In the genomic region with DNA sequence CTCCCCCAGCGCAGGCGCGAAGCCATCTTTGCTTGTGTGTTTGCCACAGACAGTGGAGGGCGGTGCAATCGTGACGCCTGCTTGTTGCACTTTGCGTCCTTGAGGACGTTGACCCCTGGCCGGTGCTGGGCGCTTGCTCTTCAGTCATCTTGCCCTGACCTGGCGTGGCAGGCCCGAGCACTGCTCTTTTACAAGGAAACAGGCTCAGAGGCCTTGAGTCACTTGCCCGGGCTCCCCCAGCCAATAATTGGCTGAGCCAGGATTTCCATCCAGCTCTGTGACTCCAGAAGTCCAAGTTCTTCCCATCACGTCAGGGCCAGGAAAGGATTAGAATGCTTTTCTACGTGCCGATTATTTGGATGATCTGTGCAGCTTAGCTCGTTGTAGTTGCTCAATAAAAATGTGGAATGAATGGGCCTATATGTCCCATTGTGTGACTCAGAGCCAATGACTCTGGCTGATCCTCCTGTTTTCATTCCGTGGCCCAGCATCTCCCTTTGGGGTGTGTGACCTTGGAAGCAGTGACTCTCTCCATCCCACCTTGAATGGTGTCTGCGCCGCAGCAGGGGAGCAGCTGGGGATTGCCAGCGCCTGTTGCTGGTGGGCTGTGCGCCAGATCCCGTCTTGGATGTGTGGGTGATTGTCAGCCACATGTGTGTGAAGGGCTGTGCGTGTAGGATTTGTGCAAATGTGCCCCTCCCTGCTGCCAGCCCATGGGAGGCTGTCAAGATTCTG, we compare ENCODE assay signal across 1 cellular context.
TF ChIP-seq lines count a peak whose summit lies in the region.

No MANE protein-coding gene starts in this region.

TF ChIP-seq in GM23338, 12 proteins besides CTCF, POLR2A, EP300 and RAD21 (continued from another document):
- TF ChIP-seq, protein P1, sequence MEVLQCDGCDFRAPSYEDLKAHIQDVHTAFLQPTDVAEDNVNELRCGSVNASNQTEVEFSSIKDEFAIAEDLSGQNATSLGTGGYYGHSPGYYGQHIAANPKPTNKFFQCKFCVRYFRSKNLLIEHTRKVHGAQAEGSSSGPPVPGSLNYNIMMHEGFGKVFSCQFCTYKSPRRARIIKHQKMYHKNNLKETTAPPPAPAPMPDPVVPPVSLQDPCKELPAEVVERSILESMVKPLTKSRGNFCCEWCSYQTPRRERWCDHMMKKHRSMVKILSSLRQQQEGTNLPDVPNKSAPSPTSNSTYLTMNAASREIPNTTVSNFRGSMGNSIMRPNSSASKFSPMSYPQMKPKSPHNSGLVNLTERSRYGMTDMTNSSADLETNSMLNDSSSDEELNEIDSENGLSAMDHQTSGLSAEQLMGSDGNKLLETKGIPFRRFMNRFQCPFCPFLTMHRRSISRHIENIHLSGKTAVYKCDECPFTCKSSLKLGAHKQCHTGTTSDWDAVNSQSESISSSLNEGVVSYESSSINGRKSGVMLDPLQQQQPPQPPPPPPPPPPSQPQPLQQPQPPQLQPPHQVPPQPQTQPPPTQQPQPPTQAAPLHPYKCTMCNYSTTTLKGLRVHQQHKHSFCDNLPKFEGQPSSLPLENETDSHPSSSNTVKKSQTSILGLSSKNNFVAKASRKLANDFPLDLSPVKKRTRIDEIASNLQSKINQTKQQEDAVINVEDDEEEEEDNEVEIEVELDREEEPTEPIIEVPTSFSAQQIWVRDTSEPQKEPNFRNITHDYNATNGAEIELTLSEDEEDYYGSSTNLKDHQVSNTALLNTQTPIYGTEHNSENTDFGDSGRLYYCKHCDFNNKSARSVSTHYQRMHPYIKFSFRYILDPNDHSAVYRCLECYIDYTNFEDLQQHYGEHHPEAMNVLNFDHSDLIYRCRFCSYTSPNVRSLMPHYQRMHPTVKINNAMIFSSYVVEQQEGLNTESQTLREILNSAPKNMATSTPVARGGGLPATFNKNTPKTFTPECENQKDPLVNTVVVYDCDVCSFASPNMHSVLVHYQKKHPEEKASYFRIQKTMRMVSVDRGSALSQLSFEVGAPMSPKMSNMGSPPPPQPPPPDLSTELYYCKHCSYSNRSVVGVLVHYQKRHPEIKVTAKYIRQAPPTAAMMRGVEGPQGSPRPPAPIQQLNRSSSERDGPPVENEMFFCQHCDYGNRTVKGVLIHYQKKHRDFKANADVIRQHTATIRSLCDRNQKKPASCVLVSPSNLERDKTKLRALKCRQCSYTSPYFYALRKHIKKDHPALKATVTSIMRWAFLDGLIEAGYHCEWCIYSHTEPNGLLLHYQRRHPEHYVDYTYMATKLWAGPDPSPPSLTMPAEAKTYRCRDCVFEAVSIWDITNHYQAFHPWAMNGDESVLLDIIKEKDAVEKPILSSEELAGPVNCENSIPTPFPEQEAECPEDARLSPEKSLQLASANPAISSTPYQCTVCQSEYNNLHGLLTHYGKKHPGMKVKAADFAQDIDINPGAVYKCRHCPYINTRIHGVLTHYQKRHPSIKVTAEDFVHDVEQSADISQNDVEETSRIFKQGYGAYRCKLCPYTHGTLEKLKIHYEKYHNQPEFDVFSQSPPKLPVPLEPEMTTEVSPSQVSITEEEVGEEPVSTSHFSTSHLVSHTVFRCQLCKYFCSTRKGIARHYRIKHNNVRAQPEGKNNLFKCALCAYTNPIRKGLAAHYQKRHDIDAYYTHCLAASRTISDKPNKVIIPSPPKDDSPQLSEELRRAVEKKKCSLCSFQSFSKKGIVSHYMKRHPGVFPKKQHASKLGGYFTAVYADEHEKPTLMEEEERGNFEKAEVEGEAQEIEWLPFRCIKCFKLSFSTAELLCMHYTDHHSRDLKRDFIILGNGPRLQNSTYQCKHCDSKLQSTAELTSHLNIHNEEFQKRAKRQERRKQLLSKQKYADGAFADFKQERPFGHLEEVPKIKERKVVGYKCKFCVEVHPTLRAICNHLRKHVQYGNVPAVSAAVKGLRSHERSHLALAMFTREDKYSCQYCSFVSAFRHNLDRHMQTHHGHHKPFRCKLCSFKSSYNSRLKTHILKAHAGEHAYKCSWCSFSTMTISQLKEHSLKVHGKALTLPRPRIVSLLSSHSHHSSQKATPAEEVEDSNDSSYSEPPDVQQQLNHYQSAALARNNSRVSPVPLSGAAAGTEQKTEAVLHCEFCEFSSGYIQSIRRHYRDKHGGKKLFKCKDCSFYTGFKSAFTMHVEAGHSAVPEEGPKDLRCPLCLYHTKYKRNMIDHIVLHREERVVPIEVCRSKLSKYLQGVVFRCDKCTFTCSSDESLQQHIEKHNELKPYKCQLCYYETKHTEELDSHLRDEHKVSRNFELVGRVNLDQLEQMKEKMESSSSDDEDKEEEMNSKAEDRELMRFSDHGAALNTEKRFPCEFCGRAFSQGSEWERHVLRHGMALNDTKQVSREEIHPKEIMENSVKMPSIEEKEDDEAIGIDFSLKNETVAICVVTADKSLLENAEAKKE (CRISPR knock-in tag; IDR thresholded peaks at IDR 0.05): no peak
- no peak for TF ChIP-seq CREB1 (CRISPR knock-in tag; IDR thresholded peaks at IDR 0.05; ENCODE audit: low read depth)
- TF ChIP-seq, protein P2, sequence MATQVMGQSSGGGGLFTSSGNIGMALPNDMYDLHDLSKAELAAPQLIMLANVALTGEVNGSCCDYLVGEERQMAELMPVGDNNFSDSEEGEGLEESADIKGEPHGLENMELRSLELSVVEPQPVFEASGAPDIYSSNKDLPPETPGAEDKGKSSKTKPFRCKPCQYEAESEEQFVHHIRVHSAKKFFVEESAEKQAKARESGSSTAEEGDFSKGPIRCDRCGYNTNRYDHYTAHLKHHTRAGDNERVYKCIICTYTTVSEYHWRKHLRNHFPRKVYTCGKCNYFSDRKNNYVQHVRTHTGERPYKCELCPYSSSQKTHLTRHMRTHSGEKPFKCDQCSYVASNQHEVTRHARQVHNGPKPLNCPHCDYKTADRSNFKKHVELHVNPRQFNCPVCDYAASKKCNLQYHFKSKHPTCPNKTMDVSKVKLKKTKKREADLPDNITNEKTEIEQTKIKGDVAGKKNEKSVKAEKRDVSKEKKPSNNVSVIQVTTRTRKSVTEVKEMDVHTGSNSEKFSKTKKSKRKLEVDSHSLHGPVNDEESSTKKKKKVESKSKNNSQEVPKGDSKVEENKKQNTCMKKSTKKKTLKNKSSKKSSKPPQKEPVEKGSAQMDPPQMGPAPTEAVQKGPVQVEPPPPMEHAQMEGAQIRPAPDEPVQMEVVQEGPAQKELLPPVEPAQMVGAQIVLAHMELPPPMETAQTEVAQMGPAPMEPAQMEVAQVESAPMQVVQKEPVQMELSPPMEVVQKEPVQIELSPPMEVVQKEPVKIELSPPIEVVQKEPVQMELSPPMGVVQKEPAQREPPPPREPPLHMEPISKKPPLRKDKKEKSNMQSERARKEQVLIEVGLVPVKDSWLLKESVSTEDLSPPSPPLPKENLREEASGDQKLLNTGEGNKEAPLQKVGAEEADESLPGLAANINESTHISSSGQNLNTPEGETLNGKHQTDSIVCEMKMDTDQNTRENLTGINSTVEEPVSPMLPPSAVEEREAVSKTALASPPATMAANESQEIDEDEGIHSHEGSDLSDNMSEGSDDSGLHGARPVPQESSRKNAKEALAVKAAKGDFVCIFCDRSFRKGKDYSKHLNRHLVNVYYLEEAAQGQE (IDR thresholded peaks at IDR 0.05; ENCODE audit: unreplicated experiment): no peak
- TF ChIP-seq, protein P3, sequence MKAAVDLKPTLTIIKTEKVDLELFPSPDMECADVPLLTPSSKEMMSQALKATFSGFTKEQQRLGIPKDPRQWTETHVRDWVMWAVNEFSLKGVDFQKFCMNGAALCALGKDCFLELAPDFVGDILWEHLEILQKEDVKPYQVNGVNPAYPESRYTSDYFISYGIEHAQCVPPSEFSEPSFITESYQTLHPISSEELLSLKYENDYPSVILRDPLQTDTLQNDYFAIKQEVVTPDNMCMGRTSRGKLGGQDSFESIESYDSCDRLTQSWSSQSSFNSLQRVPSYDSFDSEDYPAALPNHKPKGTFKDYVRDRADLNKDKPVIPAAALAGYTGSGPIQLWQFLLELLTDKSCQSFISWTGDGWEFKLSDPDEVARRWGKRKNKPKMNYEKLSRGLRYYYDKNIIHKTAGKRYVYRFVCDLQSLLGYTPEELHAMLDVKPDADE (IDR thresholded peaks at IDR 0.05): no peak
